Comparison of ENCODE assay signal across 8 cellular contexts in genomic region chr5:57650360-57651069, GRCh38.
DNase-seq lines count a peak whose midpoint lies in the region; ATAC-seq and TF ChIP-seq lines count a peak whose summit lies in the region.

No MANE protein-coding gene starts in this region.

- no peak overlapping the region for H3K4me2 ChIP-seq in MM.1S (ENCODE audit: low read depth, low read length)

- peak overlapping the region; percentile 61 for H2AFZ ChIP-seq in MM.1S (ENCODE audit: low read length)

- peaks cover 15% of the 10 kb centered on the region for H3K27me3 Mint-ChIP-seq in activated CD4-positive, alpha-beta memory T cell treated with anti-CD3 and anti-CD28 coated beads for 36 hours
- peaks cover 0 to 3% of the 10 kb centered on the region in 2 donors for H3K27me3 Mint-ChIP-seq in stimulated activated naive B cell treated with anti-CD40 and anti-IgM and Interleukin-4, amounts not matched to agents 10 μg/mL and 1 μg/mL and 100 μg/mL, for 72 hours

- no peaks in the 10 kb centered on the region for H3K36me3 ChIP-seq in MM.1S (replicated peaks; ENCODE audit: insufficient read depth, low read length)

- H3F3A ChIP-seq in MM.1S (ENCODE audit: insufficient read depth, low read length) = no peaks in the 10 kb centered on the region

- no peaks in the 10 kb centered on the region for H3K9me2 ChIP-seq in MM.1S (replicated peaks; ENCODE audit: insufficient read depth, low read length)

- no peak overlapping the region for H3K9ac ChIP-seq in MM.1S (ENCODE audit: low read length)

- CTCF ChIA-PET in activated CD4-positive, alpha-beta memory T cell treated with anti-CD3 and anti-CD28 coated beads for 36 hours (lab: Charles Lee) = interaction anchor here (0.6 to 2.6 kb wide), 32 partner anchors 8 to 954 kb away, joined by 3 to 24 read pairs (median 4); partner anchors contain the start of gene PLK2

- H3K27ac Mint-ChIP-seq in activated CD4-positive, alpha-beta memory T cell treated with anti-CD3 and anti-CD28 coated beads for 36 hours = no peak overlapping the region
- no peak overlapping the region for H3K27ac Mint-ChIP-seq in stimulated activated naive B cell treated with anti-CD40 and anti-IgM and Interleukin-4, amounts not matched to agents 10 μg/mL and 1 μg/mL and 100 μg/mL, for 72 hours

- intact Hi-C loops in activated CD4-positive, alpha-beta memory T cell treated with anti-CD3 and anti-CD28 coated beads for 36 hours (cut with micrococcal nuclease) = loop anchor here (2.0 kb wide), 1 partner anchor 810 kb away; the partner anchor contains the start of gene PLK2

- no peaks in the 10 kb centered on the region for H3K27me3 ChIP-seq in MM.1S (replicated peaks; ENCODE audit: insufficient read depth, low read length)

- H3K4me3 Mint-ChIP-seq in activated CD4-positive, alpha-beta memory T cell treated with anti-CD3 and anti-CD28 coated beads for 36 hours = no peak overlapping the region
- no peak overlapping the region for H3K4me3 Mint-ChIP-seq in stimulated activated naive B cell treated with anti-CD40 and anti-IgM and Interleukin-4, amounts not matched to agents 10 μg/mL and 1 μg/mL and 100 μg/mL, for 72 hours

- no peaks in the 10 kb centered on the region for H3K79me2 ChIP-seq in MM.1S (ENCODE audit: low read length)

- H3K9me3 ChIP-seq in MM.1S (replicated peaks; ENCODE audit: insufficient read depth, low read length) = no peaks in the 10 kb centered on the region

- DNase-seq in AG08395 (ENCODE audit: low spot score) (peak; percentile 56), MM.1S (peak; percentile 65), hepatic stellate cell (ENCODE audit: low spot score) (peak; percentile 14), NCI-H1105 treated with DMSO at 0.1 percent for 48 hours (lab: John Stamatoyannopoulos, UW) (no peak)
- peak; percentile 19 for DNase-seq in activated CD4-positive, alpha-beta memory T cell treated with anti-CD3 and anti-CD28 coated beads for 36 hours
- peak; percentile 17 for DNase-seq in stimulated activated naive B cell treated with anti-CD40 and anti-IgM and Interleukin-4, amounts not matched to agents 10 μg/mL and 1 μg/mL and 100 μg/mL, for 72 hours

- no peaks in the 10 kb centered on the region for H3K36me3 Mint-ChIP-seq in activated CD4-positive, alpha-beta memory T cell treated with anti-CD3 and anti-CD28 coated beads for 36 hours
- peaks cover 0 to 3% of the 10 kb centered on the region in 2 donors for H3K36me3 Mint-ChIP-seq in stimulated activated naive B cell treated with anti-CD40 and anti-IgM and Interleukin-4, amounts not matched to agents 10 μg/mL and 1 μg/mL and 100 μg/mL, for 72 hours

- no peaks in the 10 kb centered on the region for H3K4me1 Mint-ChIP-seq in activated CD4-positive, alpha-beta memory T cell treated with anti-CD3 and anti-CD28 coated beads for 36 hours (ENCODE audit: low read depth)
- no peaks in the 10 kb centered on the region for H3K4me1 Mint-ChIP-seq in stimulated activated naive B cell treated with anti-CD40 and anti-IgM and Interleukin-4, amounts not matched to agents 10 μg/mL and 1 μg/mL and 100 μg/mL, for 72 hours

- peak; percentile 96 for ATAC-seq in HG02571 (IDR thresholded peaks at IDR 0.05; ENCODE audit: unreplicated experiment)
- peak; percentile 53 to 67 for ATAC-seq in stimulated activated naive B cell treated with anti-CD40 and anti-IgM and Interleukin-4, amounts not matched to agents 10 μg/mL and 1 μg/mL and 100 μg/mL, for 72 hours (replicated peaks)

- H3K4me1 ChIP-seq in MM.1S (ENCODE audit: low read length) = no peaks in the 10 kb centered on the region

- TF ChIP-seq CTCF in GM12875 (IDR thresholded peaks at IDR 0.05; ENCODE audit: borderline replicate concordance, insufficient read depth, low read depth, low read length) (peak; percentile 71), MM.1S (IDR thresholded peaks at IDR 0.05; ENCODE audit: low read length) (peak; percentile 85)

- POLR2A ChIA-PET in activated CD4-positive, alpha-beta memory T cell treated with anti-CD3 and anti-CD28 coated beads for 36 hours (lab: Charles Lee) = no interaction called here

- H3K27ac ChIP-seq in MM.1S (ENCODE audit: low read length) = no peak overlapping the region

- H3K9me3 Mint-ChIP-seq in activated CD4-positive, alpha-beta memory T cell treated with anti-CD3 and anti-CD28 coated beads for 36 hours = peaks cover 4% of the 10 kb centered on the region
- H3K9me3 Mint-ChIP-seq in stimulated activated naive B cell treated with anti-CD40 and anti-IgM and Interleukin-4, amounts not matched to agents 10 μg/mL and 1 μg/mL and 100 μg/mL, for 72 hours = peaks cover 0 to 1% of the 10 kb centered on the region in 2 donors

- H3K4me3 ChIP-seq in GM12875 (ENCODE audit: low read depth, low read length) = no peak overlapping the region
- H3K4me3 ChIP-seq in MM.1S (ENCODE audit: low read length) = no peak overlapping the region

- H4K20me1 ChIP-seq in MM.1S (ENCODE audit: insufficient read depth, low read length) = no peaks in the 10 kb centered on the region
